ENCODE assay signal across 18 cellular contexts in the genomic region with DNA sequence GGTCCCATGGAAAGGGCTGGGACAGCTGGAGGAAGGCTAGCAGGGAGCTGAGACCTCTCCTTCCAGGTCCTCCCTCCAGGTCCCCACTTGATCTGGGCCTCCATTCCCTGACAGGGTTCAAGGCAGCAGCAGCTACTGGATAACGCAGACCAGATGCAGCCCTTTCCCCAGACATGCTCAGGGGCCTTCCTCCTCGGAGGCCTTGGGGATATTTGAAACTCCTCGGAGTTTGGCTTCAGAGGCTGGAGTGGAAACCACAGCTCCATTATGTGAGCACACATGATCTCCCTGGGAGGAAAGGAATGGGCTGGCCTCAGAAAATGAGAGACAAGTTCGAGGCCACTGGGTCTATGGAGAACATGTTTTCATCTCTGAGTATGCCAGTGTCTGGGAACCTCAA.
A peak's percentile ranks its signal among the peaks of the same experiment; 100 is the strongest.
DNase-seq lines count a peak whose midpoint lies in the region; ATAC-seq and TF ChIP-seq lines count a peak whose summit lies in the region.
"Had no signal": no experiment of that assay in that cellular context is flagged by ENCODE, and none has a peak within 500 bp of the region (broad histone marks: within the 10 kb centered on the region; RNA-seq: fewer than 3 reads in every experiment).

No MANE protein-coding gene starts in this region.

- POLR2A ChIA-PET in activated CD4-positive, alpha-beta T cell treated with anti-CD3 and anti-CD28 coated beads, Interleukin-2, amount 10 ng/mL, durations not matched to agents 7 days and 5 days (lab: Charles Lee) = no interaction called here

- H3K27me3 ChIP-seq in RWPE2 (ENCODE audit: insufficient read depth, poor library complexity, severe bottlenecking) = no peaks in the 10 kb centered on the region

- peaks cover 30% of the 10 kb centered on the region for H3K4me1 Mint-ChIP-seq in osteocyte (ENCODE audit: unreplicated experiment)
- H3K4me1 Mint-ChIP-seq in activated CD4-positive, alpha-beta T cell treated with anti-CD3 and anti-CD28 coated beads, Interleukin-2, amount 10 ng/mL, durations not matched to agents 7 days and 5 days = no peaks in the 10 kb centered on the region
- H3K4me1 Mint-ChIP-seq: CD4-positive, CD25-positive, alpha-beta regulatory T cell had no signal

- H3K36me3 ChIP-seq in RWPE2 (ENCODE audit: low read depth) = no peaks in the 10 kb centered on the region

- ATAC-seq in RWPE2 (ENCODE audit: low read depth) = no peak
- ATAC-seq in GM18909 (IDR thresholded peaks at IDR 0.05; ENCODE audit: poor library complexity, unreplicated experiment) = no peak
- no peak for ATAC-seq in GM18867 (IDR thresholded peaks at IDR 0.05; ENCODE audit: unreplicated experiment)
- ATAC-seq: PC-3 had no signal

- H3K9me3 Mint-ChIP-seq in osteocyte (ENCODE audit: unreplicated experiment) = no peaks in the 10 kb centered on the region
- H3K9me3 Mint-ChIP-seq in activated CD4-positive, alpha-beta T cell treated with anti-CD3 and anti-CD28 coated beads, Interleukin-2, amount 10 ng/mL, durations not matched to agents 7 days and 5 days = no peaks in the 10 kb centered on the region
- H3K9me3 Mint-ChIP-seq: CD4-positive, CD25-positive, alpha-beta regulatory T cell had no signal

- DNase-seq in AG10803 (ENCODE audit: low read depth) = peak; percentile 43
- peak; percentile 43 for DNase-seq in RWPE2 (ENCODE audit: low spot score)
- peak; percentile 79 for DNase-seq in fibroblast of peridontal ligament (ENCODE audit: extremely low read depth)
- no peak for DNase-seq in osteocyte (ENCODE audit: extremely low spot score, unreplicated experiment)
- DNase-seq in activated CD4-positive, alpha-beta T cell treated with anti-CD3 and anti-CD28 coated beads, Interleukin-2, amount 10 ng/mL, durations not matched to agents 7 days and 5 days = no peak
- no peak for DNase-seq in NCI-H2029 treated with DMSO at 0.1 percent for 48 hours (lab: John Stamatoyannopoulos, UW)
- DNase-seq: Calu3; CD4-positive, CD25-positive, alpha-beta regulatory T cell; KBM-7; NCI-H1048; NCI-H1694; NCI-H69; NK-92 treated with Interleukin-12 subunit alpha and Interleukin-12 subunit beta, amount 100 ng/mL, for 24 hours; PC-3 had no signal

- no peak overlapping the region for H3K27ac ChIP-seq in RWPE2 (ENCODE audit: poor library complexity, severe bottlenecking)
- H3K27ac ChIP-seq: GM23248 had no signal

- TF ChIP-seq CTCF in AG10803 (conservative IDR thresholded peaks at IDR 0.05; ENCODE audit: low read length) = no peak
- TF ChIP-seq CTCF in RWPE2 (IDR thresholded peaks at IDR 0.05; ENCODE audit: poor library complexity, severe bottlenecking) = no peak
- no peak for TF ChIP-seq CTCF in osteocyte (IDR thresholded peaks at IDR 0.05)

- CTCF ChIA-PET in activated CD4-positive, alpha-beta T cell treated with anti-CD3 and anti-CD28 coated beads, Interleukin-2, amount 10 ng/mL, durations not matched to agents 7 days and 5 days (lab: Charles Lee) = no interaction called here

- H3K36me3 Mint-ChIP-seq in osteocyte (ENCODE audit: unreplicated experiment) = no peaks in the 10 kb centered on the region
- no peaks in the 10 kb centered on the region for H3K36me3 Mint-ChIP-seq in activated CD4-positive, alpha-beta T cell treated with anti-CD3 and anti-CD28 coated beads, Interleukin-2, amount 10 ng/mL, durations not matched to agents 7 days and 5 days (ENCODE audit: low read depth)
- H3K36me3 Mint-ChIP-seq: CD4-positive, CD25-positive, alpha-beta regulatory T cell had no signal

- H3K4me3 Mint-ChIP-seq in osteocyte (ENCODE audit: unreplicated experiment) = no peak overlapping the region
- H3K4me3 Mint-ChIP-seq in activated CD4-positive, alpha-beta T cell treated with anti-CD3 and anti-CD28 coated beads, Interleukin-2, amount 10 ng/mL, durations not matched to agents 7 days and 5 days = no peak overlapping the region
- H3K4me3 Mint-ChIP-seq: CD4-positive, CD25-positive, alpha-beta regulatory T cell had no signal

- H3K27ac Mint-ChIP-seq in osteocyte (ENCODE audit: unreplicated experiment) = peak overlapping the region; percentile 68
- no peak overlapping the region for H3K27ac Mint-ChIP-seq in activated CD4-positive, alpha-beta T cell treated with anti-CD3 and anti-CD28 coated beads, Interleukin-2, amount 10 ng/mL, durations not matched to agents 7 days and 5 days

- H3K27me3 Mint-ChIP-seq in osteocyte (ENCODE audit: unreplicated experiment) = no peaks in the 10 kb centered on the region
- peaks cover 2% of the 10 kb centered on the region for H3K27me3 Mint-ChIP-seq in activated CD4-positive, alpha-beta T cell treated with anti-CD3 and anti-CD28 coated beads, Interleukin-2, amount 10 ng/mL, durations not matched to agents 7 days and 5 days

- H3K9me3 ChIP-seq in RWPE2 (ENCODE audit: severe bottlenecking) = no peaks in the 10 kb centered on the region

- H3K4me3 ChIP-seq in AG10803 (ENCODE audit: low read length) (no peak overlapping the region), RWPE2 (ENCODE audit: severe bottlenecking) (no peak overlapping the region)
- H3K4me3 ChIP-seq: GM12878, GM23248 had no signal

- H3K4me1 ChIP-seq in RWPE2 (ENCODE audit: insufficient read depth, poor library complexity, severe bottlenecking) = no peaks in the 10 kb centered on the region

Comparison
In these comparisons a context has a peak if more than half of its experiments do, and no peak if none do; other contexts are left out.
1. DNase-seq: peak in AG10803 (single experiment), RWPE2 (single experiment) and fibroblast of peridontal ligament (single experiment); none in osteocyte (single experiment), activated CD4-positive, alpha-beta T cell treated with anti-CD3 and anti-CD28 coated beads, Interleukin-2, amount 10 ng/mL, durations not matched to agents 7 days and 5 days (single experiment) and NCI-H2029 treated with DMSO at 0.1 percent for 48 hours (single experiment).